In the genomic region with DNA sequence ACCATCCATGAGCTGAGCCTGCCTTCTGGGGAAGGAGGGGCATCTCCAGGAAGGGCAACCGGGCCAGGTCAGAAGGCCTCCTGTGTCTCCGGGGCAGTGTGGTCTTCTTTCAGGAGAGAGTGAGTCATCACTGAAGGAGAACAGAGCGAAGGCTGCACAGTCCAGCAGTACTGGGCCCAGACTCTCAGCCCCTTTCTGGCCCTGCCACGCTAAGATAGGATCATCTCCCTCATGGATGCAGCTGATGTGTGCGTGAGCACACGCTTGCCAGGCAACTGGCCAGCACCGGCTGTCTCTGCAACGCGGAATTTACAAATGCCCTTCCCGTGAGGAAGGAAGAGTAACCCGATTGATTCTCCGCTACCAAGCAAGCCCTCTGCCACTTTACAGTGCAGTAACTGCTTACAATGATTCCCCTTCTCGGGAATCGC, we compare ENCODE assay signal across 8 cellular contexts.
A peak's percentile ranks its signal among the peaks of the same experiment; 100 is the strongest.
DNase-seq lines count a peak whose midpoint lies in the region; ATAC-seq and TF ChIP-seq lines count a peak whose summit lies in the region.

No MANE protein-coding gene starts in this region.

- peak overlapping the region; percentile 60 for H3K4me3 ChIP-seq in OCI-LY1 (ENCODE audit: low read depth, low read length, poor library complexity, severe bottlenecking)
- peak overlapping the region; percentile 71 for H3K4me3 ChIP-seq in choroid plexus epithelial cell (ENCODE audit: low read depth, low read length)

- H3K27me3 Mint-ChIP-seq in activated naive CD4-positive, alpha-beta T cell treated with anti-CD3 and anti-CD28 coated beads, Interleukin-2, amount 50 U/mL, for 24 hours = peaks cover 29% of the 10 kb centered on the region

- no peaks in the 10 kb centered on the region for H4K20me1 ChIP-seq in OCI-LY1 (ENCODE audit: insufficient read depth, low read length)

- H3K9me3 Mint-ChIP-seq in activated naive CD4-positive, alpha-beta T cell treated with anti-CD3 and anti-CD28 coated beads, Interleukin-2, amount 50 U/mL, for 24 hours = peaks cover 15% of the 10 kb centered on the region

- H3F3A ChIP-seq in OCI-LY1 (ENCODE audit: insufficient read depth, low read length) = no peaks in the 10 kb centered on the region

- H3K9me2 ChIP-seq in OCI-LY1 (ENCODE audit: low read depth, low read length) = no peaks in the 10 kb centered on the region

- H2AFZ ChIP-seq in OCI-LY1 (ENCODE audit: low read length) = no peak overlapping the region

- H3K27me3 ChIP-seq in OCI-LY1 (ENCODE audit: insufficient read depth, low read length) = peaks cover 6% of the 10 kb centered on the region; the same call in 1 of the 2 replicates

- H3K9ac ChIP-seq in OCI-LY1 (ENCODE audit: low read length) = peak overlapping the region; percentile 41; the same call in 1 of the 2 replicates

- H3K36me3 ChIP-seq in OCI-LY1 (ENCODE audit: insufficient read depth, low read length) = no peaks in the 10 kb centered on the region; the same call in 1 of the 2 replicates

- peaks cover 8% of the 10 kb centered on the region for H3K4me1 Mint-ChIP-seq in activated naive CD4-positive, alpha-beta T cell treated with anti-CD3 and anti-CD28 coated beads, Interleukin-2, amount 50 U/mL, for 24 hours

- TF ChIP-seq CTCF in OCI-LY1 (IDR thresholded peaks at IDR 0.05; ENCODE audit: low read length) (no peak), choroid plexus epithelial cell (conservative IDR thresholded peaks at IDR 0.05; ENCODE audit: low read depth, low read length) (no peak)

- H3K27ac Mint-ChIP-seq in activated naive CD4-positive, alpha-beta T cell treated with anti-CD3 and anti-CD28 coated beads, Interleukin-2, amount 50 U/mL, for 24 hours = no peak overlapping the region

- peak overlapping the region; percentile 76 for H3K4me2 ChIP-seq in OCI-LY1 (ENCODE audit: low read length)

- H3K27ac ChIP-seq in OCI-LY1 (ENCODE audit: low read depth, low read length, poor library complexity, severe bottlenecking) = no peak overlapping the region

- no peak for DNase-seq in activated naive CD4-positive, alpha-beta T cell (lab: John Stamatoyannopoulos, UW)
- DNase-seq in choroid plexus epithelial cell (ENCODE audit: low read depth) (peak; percentile 72), left colon (peak; percentile 26 to 47), GM19240 (ENCODE audit: insufficient read length, low spot score) (no peak)
- no peak for DNase-seq in stimulated activated naive CD8-positive, alpha-beta T cell treated with anti-CD3 and anti-CD28 coated beads, Interleukin-15, Interleukin-2, amounts not matched to agents 100 U/mL and 50 U/mL, for 24 hours

- H3K9me3 ChIP-seq in OCI-LY1 (ENCODE audit: low read length) = peaks cover 8% of the 10 kb centered on the region

- H3K4me1 ChIP-seq in OCI-LY1 (ENCODE audit: insufficient read depth, low read length, severe bottlenecking) = peaks cover 16% of the 10 kb centered on the region

- peak overlapping the region; percentile 23 for H3K4me3 Mint-ChIP-seq in activated naive CD4-positive, alpha-beta T cell treated with anti-CD3 and anti-CD28 coated beads, Interleukin-2, amount 50 U/mL, for 24 hours

- intact Hi-C loops in left colon (cut with DNase I, micrococcal nuclease) = loop anchor here in 1 of 2 donors (10.0 kb wide), 2 partner anchors 59 to 1339 kb away; no protein-coding TSS in a partner anchor

- ATAC-seq in HG02840 (IDR thresholded peaks at IDR 0.05; ENCODE audit: low FRiP score, unreplicated experiment) (peak; percentile 18), left colon (peak; percentile 64)
- ATAC-seq in stimulated activated naive CD8-positive, alpha-beta T cell treated with anti-CD3 and anti-CD28 coated beads, Interleukin-15, Interleukin-2, amounts not matched to agents 100 U/mL and 50 U/mL, for 24 hours = peak; percentile 45

- no peaks in the 10 kb centered on the region for H3K36me3 Mint-ChIP-seq in activated naive CD4-positive, alpha-beta T cell treated with anti-CD3 and anti-CD28 coated beads, Interleukin-2, amount 50 U/mL, for 24 hours

- H3K79me2 ChIP-seq in OCI-LY1 (ENCODE audit: insufficient read depth, low read length) = no peaks in the 10 kb centered on the region

Comparison
In these comparisons a context has a peak if more than half of its experiments do, and no peak if none do; other contexts are left out.
1. DNase-seq: peak in choroid plexus epithelial cell (single experiment) and left colon (2 of 2); none in activated naive CD4-positive, alpha-beta T cell (0 of 4), stimulated activated naive CD8-positive, alpha-beta T cell treated with anti-CD3 and anti-CD28 coated beads, Interleukin-15, Interleukin-2, amounts not matched to agents 100 U/mL and 50 U/mL, for 24 hours (single experiment) and GM19240 (single experiment).
2. Peak in every context shown above with its lines, with median percentiles within 50 percentile points of each other: ATAC-seq.